Comparison of ENCODE assay signal across 24 cellular contexts in genomic region chr7:44609829-44610228, GRCh38. TPM values are rescaled to one million over a fixed set of nuclear protein-coding genes. Genes with fewer than 3 reads are reported as not detected.
DNase-seq lines count a peak whose midpoint lies in the region; ATAC-seq and TF ChIP-seq lines count a peak whose summit lies in the region.
"Had no signal": no experiment of that assay in that cellular context is flagged by ENCODE, and none has a peak within 500 bp of the region (broad histone marks: within the 10 kb centered on the region; RNA-seq: fewer than 3 reads in every experiment).

No MANE protein-coding gene starts in this region.

- H4K20me1 ChIP-seq in GM23248 (ENCODE audit: insufficient read depth), result no peaks in the 10 kb centered on the region

- H3K36me3 ChIP-seq in left ventricle myocardium inferior (peaks cover 4% of the 10 kb centered on the region), right atrium auricular region (no peaks in the 10 kb centered on the region), GM23248 (ENCODE audit: low read depth) (no peaks in the 10 kb centered on the region), gastrocnemius medialis (no peaks in the 10 kb centered on the region)
- H3K36me3 ChIP-seq: brain microvascular endothelial cell had no signal

- no peaks in the 10 kb centered on the region for H3K9me3 Mint-ChIP-seq in central memory CD8-positive, alpha-beta T cell
- H3K9me3 Mint-ChIP-seq: endodermal cell; stimulated activated naive CD8-positive, alpha-beta T cell treated with anti-CD3 and anti-CD28 coated beads, Interleukin-15, Interleukin-2, amounts not matched to agents 100 ng/mL and 50 ng/mL, for 24 hours had no signal

- peaks cover 76% of the 10 kb centered on the region for H3K79me2 ChIP-seq in GM23248 (ENCODE audit: insufficient read depth)

- no peak overlapping the region for H2AFZ ChIP-seq in GM23248

- in situ Hi-C loops in GM23248 (cut with MboI), result no loop called here
- in situ Hi-C loops in gastrocnemius medialis (cut with MboI; ENCODE audit: low sequenced_read_pairs in 4 of 4), result no loop called here

- H3K4me3 ChIP-seq in left ventricle myocardium inferior (no peak overlapping the region), right atrium auricular region (no peak overlapping the region), GM23248 (peak overlapping the region; percentile 27; the same call in 1 of the 2 replicates), gastrocnemius medialis (no peak overlapping the region)

- intact Hi-C loops in left ventricle myocardium inferior (cut with micrococcal nuclease), result no loop called here
- intact Hi-C loops in gastrocnemius medialis (cut with DNase I; ENCODE audit: low total_unique reads), result loop anchor here (5.0 kb wide), 3 partner anchors 82 to 237 kb away; partner anchors contain the start of genes H2AZ2 and ZMIZ2

- peaks cover 33% of the 10 kb centered on the region for H3F3A ChIP-seq in GM23248 (ENCODE audit: insufficient read depth)

- no peak for TF ChIP-seq POLR2A in gastrocnemius medialis (IDR thresholded peaks at IDR 0.05)

- peak overlapping the region; percentile 25 for H3K4me3 Mint-ChIP-seq in central memory CD8-positive, alpha-beta T cell
- H3K4me3 Mint-ChIP-seq: endodermal cell had no signal

- peak overlapping the region; percentile 53; the same call in 1 of the 2 replicates for H3K9ac ChIP-seq in GM23248
- H3K9ac ChIP-seq: KMS-11 had no signal

- H3K4me1 ChIP-seq in left ventricle myocardium inferior (peaks cover 71% of the 10 kb centered on the region), right atrium auricular region (peaks cover 0 to 30% of the 10 kb centered on the region in 2 donors), GM23248 (ENCODE audit: insufficient read depth) (peaks cover 25% of the 10 kb centered on the region), gastrocnemius medialis (peaks cover 13 to 39% of the 10 kb centered on the region in 2 donors)

- no peak overlapping the region for H3K27ac Mint-ChIP-seq in central memory CD8-positive, alpha-beta T cell (ENCODE audit: low read depth)
- H3K27ac Mint-ChIP-seq: endodermal cell had no signal

- peak overlapping the region; percentile 100 for H3K27ac ChIP-seq in left ventricle myocardium inferior (replicated peaks)
- no peak overlapping the region for H3K27ac ChIP-seq in right atrium auricular region
- peak overlapping the region; percentile 83 for H3K27ac ChIP-seq in GM23248
- H3K27ac ChIP-seq in gastrocnemius medialis, result peak overlapping the region; percentile 91 to 99 (median 96)
- H3K27ac ChIP-seq: brain microvascular endothelial cell, KMS-11 had no signal

- H3K27me3 ChIP-seq in left ventricle myocardium inferior (ENCODE audit: low read depth), result no peaks in the 10 kb centered on the region
- no peaks in the 10 kb centered on the region for H3K27me3 ChIP-seq in right atrium auricular region
- H3K27me3 ChIP-seq in GM23248 (replicated peaks; ENCODE audit: insufficient read depth), result no peaks in the 10 kb centered on the region
- H3K27me3 ChIP-seq in gastrocnemius medialis, result no peaks in the 10 kb centered on the region
- H3K27me3 ChIP-seq: brain microvascular endothelial cell had no signal

- no peak for ATAC-seq in central memory CD8-positive, alpha-beta T cell (replicated peaks; ENCODE audit: extremely low read depth, poor library complexity, severe bottlenecking)
- ATAC-seq in gastrocnemius medialis (no peak), HG03460 (IDR thresholded peaks at IDR 0.05; ENCODE audit: unreplicated experiment) (no peak), HG02678 (IDR thresholded peaks at IDR 0.05; ENCODE audit: unreplicated experiment) (no peak)
- ATAC-seq: GM12878 had no signal

- H3K4me2 ChIP-seq in GM23248 (ENCODE audit: unreplicated experiment), result peak overlapping the region; percentile 69
- H3K4me2 ChIP-seq: KMS-11 had no signal

- H3K9me3 ChIP-seq in left ventricle myocardium inferior (replicated peaks), result no peaks in the 10 kb centered on the region
- H3K9me3 ChIP-seq in right atrium auricular region, result no peaks in the 10 kb centered on the region
- H3K9me3 ChIP-seq in GM23248 (ENCODE audit: low read depth), result no peaks in the 10 kb centered on the region
- H3K9me3 ChIP-seq in gastrocnemius medialis, result no peaks in the 10 kb centered on the region

- no peaks in the 10 kb centered on the region for H3K27me3 Mint-ChIP-seq in central memory CD8-positive, alpha-beta T cell
- H3K27me3 Mint-ChIP-seq: stimulated activated naive CD8-positive, alpha-beta T cell treated with anti-CD3 and anti-CD28 coated beads, Interleukin-15, Interleukin-2, amounts not matched to agents 100 ng/mL and 50 ng/mL, for 24 hours had no signal

- no peaks in the 10 kb centered on the region for H3K9me2 ChIP-seq in GM23248 (ENCODE audit: insufficient read depth)

- DNase-seq in left ventricle myocardium inferior (no peak), right atrium auricular region (ENCODE audit: low spot score) (no peak), GM23248 (no peak), gastrocnemius medialis (no peak), EL (no peak)
- DNase-seq in central memory CD8-positive, alpha-beta T cell (ENCODE audit: low spot score in 2 of 2), result no peak
- DNase-seq: activated CD4-positive, CD25-positive, alpha-beta regulatory T cell treated with anti-CD3 and anti-CD28 coated beads, Interleukin-2, amount 50 U/mL, for 72 hours; activated CD8-positive, alpha-beta memory T cell treated with anti-CD3 and anti-CD28 coated beads, Interleukin-2, amount 50 U/mL, for 4 hours; activated gamma-delta T cell treated with Interleukin-2 at 50 U/mL for 16 hours; brain microvascular endothelial cell; Calu3; DND-41; endodermal cell; islet precursor cell; NCI-H187; NCI-H524 treated with DMSO at 0.1 percent for 48 hours; NK-92 treated with Interleukin-12 subunit alpha and Interleukin-12 subunit beta, amount 100 ng/mL, for 24 hours; SIG-M5; SW 1271 had no signal

- WGBS in GM23248 (ENCODE audit: low coverage in 1 of 2, low lambda C conversion rate in 2 of 2, missing lambda C conversion rate in 2 of 2), 2 experiments, result 96 to 100% methylated on average over 3 of the region's 3 CpGs

- H3K4me1 Mint-ChIP-seq in central memory CD8-positive, alpha-beta T cell, result peaks cover 69% of the 10 kb centered on the region

- TF ChIP-seq CTCF in left ventricle myocardium inferior (IDR thresholded peaks at IDR 0.05; ENCODE audit: borderline replicate concordance) (no peak), right atrium auricular region (IDR thresholded peaks at IDR 0.05) (no peak), gastrocnemius medialis (IDR thresholded peaks at IDR 0.05 in 4 of 5, conservative IDR thresholded peaks at IDR 0.05 in 1 of 5) (no peak)

- peaks cover 22% of the 10 kb centered on the region for H3K36me3 Mint-ChIP-seq in central memory CD8-positive, alpha-beta T cell (ENCODE audit: insufficient read depth)

RNA-seq across cellular contexts. Expression of gene OGDH, which starts 3.4 kb away (rescaled TPM):
- total RNA-seq in left ventricle myocardium inferior, result 677 TPM
- total RNA-seq in right atrium auricular region, result 100 to 1,000 TPM; 277 to 390 TPM
- total RNA-seq in GM23248 (2014; rRNA removed; shearing (Covaris generic)), result 75.3 and 77.4 TPM in 2 replicates
- polyA plus RNA-seq in GM23248 (2016; fragmentation: Nextera tagmentation; extraction: Ambion mirVana), result 31.4 and 35.3 TPM in 2 replicates
- total RNA-seq in gastrocnemius medialis, result 100 to 1,000 TPM; 224 to 462 (median 396) TPM

RNA-seq across cellular contexts. Expression of gene TMED4, which starts 27.8 kb away (rescaled TPM):
- total RNA-seq in left ventricle myocardium inferior, result 61.9 TPM
- 100 to 1,000 TPM; 113 to 120 TPM for total RNA-seq in right atrium auricular region
- total RNA-seq in GM23248 (2014; rRNA removed; shearing (Covaris generic)), result 174 and 201 TPM in 2 replicates
- 78.2 and 86.0 TPM in 2 replicates for polyA plus RNA-seq in GM23248 (2016; fragmentation: Nextera tagmentation; extraction: Ambion mirVana)
- total RNA-seq in gastrocnemius medialis, result 100 to 1,000 TPM in 3 of 4 donors, 10 to 100 TPM in 1; 85.8 to 162 (median 101) TPM

RNA-seq across cellular contexts. Expression of gene DDX56, which starts 36.1 kb away (rescaled TPM):
- 27.1 TPM for total RNA-seq in left ventricle myocardium inferior
- total RNA-seq in right atrium auricular region, result 10 to 100 TPM; 24.4 to 28.1 TPM
- total RNA-seq in GM23248 (2014; rRNA removed; shearing (Covaris generic)), result 54.3 and 70.5 TPM in 2 replicates
- 65.1 and 68.6 TPM in 2 replicates for polyA plus RNA-seq in GM23248 (2016; fragmentation: Nextera tagmentation; extraction: Ambion mirVana)
- 10 to 100 TPM; 57.7 to 73.2 (median 66.1) TPM for total RNA-seq in gastrocnemius medialis

Comparison
In these comparisons a context has a peak if more than half of its experiments do, and no peak if none do; other contexts are left out.
1. H3K27ac ChIP-seq: peak in left ventricle myocardium inferior (single experiment), GM23248 (single experiment) and gastrocnemius medialis (4 of 4); none in right atrium auricular region (0 of 2).